ENCODE assay signal across 8 cellular contexts in genomic region chr1:224542783-224543440, GRCh38.
DNase-seq lines count a peak whose midpoint lies in the region; ATAC-seq and TF ChIP-seq lines count a peak whose summit lies in the region.

No MANE protein-coding gene starts in this region.

- peak overlapping the region; percentile 29 for H3K9ac ChIP-seq in skeletal muscle satellite cell (ENCODE audit: low read depth, low read length)

- DNase-seq in RKO (ENCODE audit: low spot score) (peak; percentile 86), choroid plexus epithelial cell (ENCODE audit: low read depth) (peak; percentile 91), NCI-H510A (lab: John Stamatoyannopoulos, UW) (no peak), DMS79 (lab: John Stamatoyannopoulos, UW) (no peak)

- no peaks in the 10 kb centered on the region for H3K9me3 ChIP-seq in skeletal muscle satellite cell (replicated peaks; ENCODE audit: low read length)

- no peak for TF ChIP-seq CTCF in choroid plexus epithelial cell (conservative IDR thresholded peaks at IDR 0.05; ENCODE audit: low read depth, low read length)

- H3K36me3 ChIP-seq in skeletal muscle satellite cell (ENCODE audit: insufficient read depth, low read length), result no peaks in the 10 kb centered on the region

- H3K4me1 ChIP-seq in skeletal muscle satellite cell (ENCODE audit: control insufficient read depth, insufficient read depth, low read length), result peaks cover 37% of the 10 kb centered on the region

- no peak overlapping the region for H3K4me3 ChIP-seq in choroid plexus epithelial cell (ENCODE audit: low read depth, low read length)
- H3K4me3 ChIP-seq in skeletal muscle satellite cell (ENCODE audit: low read length), result peak overlapping the region; percentile 18

- peak overlapping the region; percentile 38 for H3K4me2 ChIP-seq in skeletal muscle satellite cell (ENCODE audit: low read length)

- no peaks in the 10 kb centered on the region for H3K27me3 ChIP-seq in skeletal muscle satellite cell (ENCODE audit: control insufficient read depth, insufficient read depth, low read length)

- ATAC-seq in GM18868 (IDR thresholded peaks at IDR 0.05; ENCODE audit: unreplicated experiment), result peak; percentile 62
- no peak for ATAC-seq in HG03280 (IDR thresholded peaks at IDR 0.05; ENCODE audit: unreplicated experiment)
- ATAC-seq in HG02759 (IDR thresholded peaks at IDR 0.05; ENCODE audit: unreplicated experiment), result no peak

Comparison
In these comparisons a context has a peak if more than half of its experiments do, and no peak if none do; other contexts are left out.
1. DNase-seq: peak in RKO (single experiment) and choroid plexus epithelial cell (single experiment); none in NCI-H510A (single experiment) and DMS79 (single experiment).